1 cellular context compared by ENCODE assay signal in genomic region chr15:85330941-85331588, GRCh38.
TF ChIP-seq lines count a peak whose summit lies in the region.

No MANE protein-coding gene starts in this region.

TF ChIP-seq in HepG2, 621 proteins besides CTCF, POLR2A, EP300 and RAD21 (continued from another document):
- TF ChIP-seq ATF2 (CRISPR knock-in tag; IDR thresholded peaks at IDR 0.05) (0 out of 2 replicates have a peak, but pooled peaks have one; percentile 37), ZNF75D (CRISPR knock-in tag; IDR thresholded peaks at IDR 0.05; ENCODE audit: borderline replicate concordance) (no peak), PITX1 (CRISPR knock-in tag; IDR thresholded peaks at IDR 0.05) (peak; percentile 59; the same call in 1 of the 2 replicates), ZMYM4 (CRISPR knock-in tag; IDR thresholded peaks at IDR 0.05) (peak; percentile 47), JUND (CRISPR knock-in tag; IDR thresholded peaks at IDR 0.05) (peak; percentile 38; the same call in 1 of the 2 replicates), ZNF546 (CRISPR knock-in tag; conservative IDR thresholded peaks at IDR 0.05) (peak; percentile 65; the same call in 1 of the 2 replicates), TCF7L2 (IDR thresholded peaks at IDR 0.05; ENCODE audit: low read depth, low read length) (no peak), HINFP (CRISPR knock-in tag; IDR thresholded peaks at IDR 0.05; ENCODE audit: low read depth) (no peak), ARID3A (IDR thresholded peaks at IDR 0.05; ENCODE audit: low read depth, low read length) (no peak), ZNF354B (CRISPR knock-in tag; IDR thresholded peaks at IDR 0.05) (no peak), TOE1 (CRISPR knock-in tag; IDR thresholded peaks at IDR 0.05) (no peak), ZNF264 (CRISPR knock-in tag; IDR thresholded peaks at IDR 0.05) (no peak), DRAP1 (CRISPR knock-in tag; IDR thresholded peaks at IDR 0.05) (peak; percentile 42), ETV6 (CRISPR knock-in tag; conservative IDR thresholded peaks at IDR 0.05) (0 out of 2 replicates have a peak, but pooled peaks have one; percentile 15), ZNF17 (CRISPR knock-in tag; IDR thresholded peaks at IDR 0.05) (no peak), PHF20 (CRISPR knock-in tag; IDR thresholded peaks at IDR 0.05) (peak; percentile 38; the same call in 1 of the 2 replicates), ZNF274 (CRISPR knock-in tag; IDR thresholded peaks at IDR 0.05) (no peak), ZFP91 (CRISPR knock-in tag; IDR thresholded peaks at IDR 0.05; ENCODE audit: borderline replicate concordance) (peak; percentile 69; the same call in 1 of the 2 replicates), ZBTB49 (CRISPR knock-in tag; IDR thresholded peaks at IDR 0.05; ENCODE audit: borderline replicate concordance) (no peak), ZNF230 (CRISPR knock-in tag; IDR thresholded peaks at IDR 0.05) (peak; percentile 87; the same call in 1 of the 2 replicates), GABPA (IDR thresholded peaks at IDR 0.05; ENCODE audit: low read depth, low read length) (no peak), GABPA (CRISPR knock-in tag; IDR thresholded peaks at IDR 0.05; ENCODE audit: low read depth) (peak; percentile 14; the same call in 1 of the 2 replicates), ZNF784 (CRISPR knock-in tag; IDR thresholded peaks at IDR 0.05; ENCODE audit: borderline replicate concordance) (no peak), ZBTB7B (CRISPR knock-in tag; IDR thresholded peaks at IDR 0.05) (0 out of 2 replicates have a peak, but pooled peaks have one; percentile 24), MIXL1 (CRISPR knock-in tag; IDR thresholded peaks at IDR 0.05) (peak; percentile 29; the same call in 1 of the 2 replicates), ZNF296 (CRISPR knock-in tag; conservative IDR thresholded peaks at IDR 0.05) (no peak), KLF16 (CRISPR knock-in tag; IDR thresholded peaks at IDR 0.05) (0 out of 4 replicates have a peak, but pooled peaks of 1 of the 2 experiments have one; percentile 31), ZNF263 (CRISPR knock-in tag; IDR thresholded peaks at IDR 0.05) (peak; percentile 72), KLF6 (CRISPR knock-in tag; IDR thresholded peaks at IDR 0.05) (no peak), SYNCRIP (IDR thresholded peaks at IDR 0.05; ENCODE audit: insufficient read depth, low read depth, low read length) (no peak), ZNF556 (CRISPR knock-in tag; IDR thresholded peaks at IDR 0.05; ENCODE audit: borderline replicate concordance) (0 out of 2 replicates have a peak, but pooled peaks have one; percentile 58), ZNF205 (CRISPR knock-in tag; IDR thresholded peaks at IDR 0.05) (peak; percentile 24; the same call in 1 of the 2 replicates), GLMP (CRISPR knock-in tag; IDR thresholded peaks at IDR 0.05; ENCODE audit: borderline replicate concordance) (no peak), GTF3A (CRISPR knock-in tag; conservative IDR thresholded peaks at IDR 0.05) (peak; percentile 80; the same call in 1 of the 2 replicates), ZNF33B (CRISPR knock-in tag; IDR thresholded peaks at IDR 0.05) (no peak), SP5 (CRISPR knock-in tag; IDR thresholded peaks at IDR 0.05; ENCODE audit: borderline replicate concordance, low read depth) (no peak), ZNF816 (CRISPR knock-in tag; IDR thresholded peaks at IDR 0.05; ENCODE audit: borderline replicate concordance) (no peak), HMGXB4 (CRISPR knock-in tag; IDR thresholded peaks at IDR 0.05; ENCODE audit: borderline replicate concordance in 1 of 2, low read depth in 1 of 2) (peak; percentile 71 to 85; a peak in 3 of 4 replicates), YEATS4 (CRISPR knock-in tag; IDR thresholded peaks at IDR 0.05; ENCODE audit: borderline replicate concordance) (no peak), NFIC (IDR thresholded peaks at IDR 0.05; ENCODE audit: low read length) (no peak), ZNF143 (CRISPR knock-in tag; IDR thresholded peaks at IDR 0.05) (0 out of 2 replicates have a peak, but pooled peaks have one; percentile 18), ZNF577 (CRISPR knock-in tag; IDR thresholded peaks at IDR 0.05; ENCODE audit: borderline replicate concordance, low read depth) (no peak), IRF9 (CRISPR knock-in tag; IDR thresholded peaks at IDR 0.05; ENCODE audit: borderline replicate concordance) (no peak; the same call in 1 of the 2 replicates), SALL1 (CRISPR knock-in tag; IDR thresholded peaks at IDR 0.05) (peak; percentile 45; the same call in 1 of the 2 replicates), MAFK (conservative IDR thresholded peaks at IDR 0.05 in 1 of 2, IDR thresholded peaks at IDR 0.05 in 1 of 2; ENCODE audit: low read length in 2 of 2) (peak; percentile 47 to 75)
